In genomic region chr4:163017135-163017534, GRCh38 we compare ENCODE assay signal across 35 cellular contexts.
"Had no signal": no experiment of that assay in that cellular context is flagged by ENCODE, and none has a peak within 500 bp of the region (broad histone marks: within the 10 kb centered on the region; RNA-seq: fewer than 3 reads in every experiment).

No MANE protein-coding gene starts in this region.

- H3K4me3 ChIP-seq: MG63 had no signal

- H3K9me3 ChIP-seq: MG63 had no signal

- DNase-seq: Kasumi-1, MG63, MM.1S, MV-4-11, NCI-H1048, NCI-H1092, NCI-H1092 treated with DMSO at 0.1 percent for 48 hours, NCI-H1105, NCI-H1105 treated with DMSO at 0.1 percent for 48 hours, NCI-H1417, NCI-H1417 treated with DMSO at 0.1 percent for 48 hours, NCI-H1436, NCI-H1436 treated with DMSO at 0.1 percent for 48 hours, NCI-H146, NCI-H1694, NCI-H1694 treated with DMSO at 0.1 percent for 48 hours, NCI-H187, NCI-H187 treated with DMSO at 0.1 percent for 48 hours, NCI-H1930, NCI-H2029, NCI-H2029 treated with DMSO at 0.1 percent for 48 hours, NCI-H2081, NCI-H2081 treated with DMSO at 0.1 percent for 48 hours, NCI-H2107, NCI-H2171, NCI-H2171 treated with DMSO at 0.1 percent for 48 hours, NCI-H2227 treated with DMSO at 0.1 percent for 48 hours, NCI-H226, NCI-H345, NCI-H446, NCI-H446 treated with DMSO at 0.1 percent for 48 hours, NCI-H510A, NCI-H510A treated with DMSO at 0.1 percent for 48 hours, NCI-H524 treated with DMSO at 0.1 percent for 48 hours, NCI-H526 had no signal

- H3K27me3 ChIP-seq: MG63 had no signal

- H3K36me3 ChIP-seq: MG63 had no signal
